1 cellular context compared by ENCODE assay signal in genomic region chr15:73560501-73561117, GRCh38.
TF ChIP-seq lines count a peak whose summit lies in the region.

No MANE protein-coding gene starts in this region.

TF ChIP-seq in GM23338, 12 proteins besides CTCF, POLR2A, EP300 and RAD21 (continued from another document):
- TF ChIP-seq REST (IDR thresholded peaks at IDR 0.05; ENCODE audit: unreplicated experiment) = no peak
